ENCODE assay signal across 23 cellular contexts in the genomic region with DNA sequence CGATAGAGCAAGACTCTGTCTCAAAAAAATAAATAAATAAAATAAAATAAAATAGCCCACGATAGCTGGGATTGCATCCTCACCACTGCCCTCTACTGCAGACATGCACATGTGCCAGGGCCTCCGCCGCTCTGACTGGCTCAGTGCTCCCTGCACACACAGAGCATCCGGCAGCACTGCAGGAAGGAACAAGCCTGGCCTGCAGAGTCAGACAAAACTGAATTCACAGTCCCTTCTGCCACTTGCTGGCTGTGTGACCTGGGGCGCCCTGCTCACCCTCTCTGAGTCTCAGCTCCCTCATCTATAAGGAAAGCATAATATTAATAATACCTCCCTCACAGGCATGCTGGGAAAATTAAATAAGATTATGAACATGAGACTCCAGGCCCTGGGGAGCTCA. TPM values are rescaled to one million over a fixed set of nuclear protein-coding genes. Genes with fewer than 3 reads are reported as not detected.
"Had no signal": no experiment of that assay in that cellular context is flagged by ENCODE, and none has a peak within 500 bp of the region (broad histone marks: within the 10 kb centered on the region; RNA-seq: fewer than 3 reads in every experiment).

No MANE protein-coding gene starts in this region.

- ATAC-seq: activated CD4-positive, alpha-beta T cell treated with anti-CD3 and anti-CD28 coated beads for 36 hours; effector memory CD8-positive, alpha-beta T cell; left colon; lower lobe of right lung; naive thymus-derived CD8-positive, alpha-beta T cell; pancreas; stimulated activated naive B cell treated with anti-CD40 and anti-IgM and Interleukin-4, amounts not matched to agents 10 μg/mL and 1 μg/mL and 100 μg/mL, for 72 hours; T-helper 17 cell had no signal

- H3K4me3 ChIP-seq: lower lobe of right lung, pancreas, sigmoid colon, thoracic aorta had no signal

- H3K27ac Mint-ChIP-seq: activated CD4-positive, alpha-beta T cell treated with anti-CD3 and anti-CD28 coated beads for 36 hours; activated naive CD8-positive, alpha-beta T cell treated with anti-CD3 and anti-CD28 coated beads for 36 hours; activated T-helper 1 cell treated with anti-CD3 and anti-CD28 coated beads, Interleukin-12 subunit alpha, Interleukin-12 subunit beta, Interleukin-2, Interleukin-4 antibody, amounts not matched to agents 30 ng/mL and 10 ng/mL and 1 ng/mL, durations not matched to agents 14 hours and 24 hours and 36 hours; effector memory CD8-positive, alpha-beta T cell; naive thymus-derived CD8-positive, alpha-beta T cell; stimulated activated naive B cell treated with anti-CD40 and anti-IgM and Interleukin-4, amounts not matched to agents 10 μg/mL and 1 μg/mL and 100 μg/mL, for 72 hours; T-helper 17 cell had no signal

- H3K36me3 Mint-ChIP-seq: activated naive CD8-positive, alpha-beta T cell treated with anti-CD3 and anti-CD28 coated beads for 36 hours; naive thymus-derived CD8-positive, alpha-beta T cell; stimulated activated naive B cell treated with anti-CD40 and anti-IgM and Interleukin-4, amounts not matched to agents 10 μg/mL and 1 μg/mL and 100 μg/mL, for 72 hours had no signal

- H3K9me3 Mint-ChIP-seq: activated naive CD8-positive, alpha-beta T cell treated with anti-CD3 and anti-CD28 coated beads for 36 hours; activated T-helper 1 cell treated with anti-CD3 and anti-CD28 coated beads, Interleukin-12 subunit alpha, Interleukin-12 subunit beta, Interleukin-2, Interleukin-4 antibody, amounts not matched to agents 30 ng/mL and 10 ng/mL and 1 ng/mL, durations not matched to agents 14 hours and 24 hours and 36 hours; effector memory CD8-positive, alpha-beta T cell; naive thymus-derived CD8-positive, alpha-beta T cell had no signal

- H3K4me1 Mint-ChIP-seq: activated CD4-positive, alpha-beta T cell treated with anti-CD3 and anti-CD28 coated beads for 36 hours; activated naive CD8-positive, alpha-beta T cell treated with anti-CD3 and anti-CD28 coated beads for 36 hours; naive thymus-derived CD8-positive, alpha-beta T cell; stimulated activated naive B cell treated with anti-CD40 and anti-IgM and Interleukin-4, amounts not matched to agents 10 μg/mL and 1 μg/mL and 100 μg/mL, for 72 hours; T-helper 17 cell had no signal

- H3K9me3 ChIP-seq: lower lobe of right lung, pancreas, sigmoid colon, thoracic aorta had no signal

- H3K4me1 ChIP-seq: lower lobe of right lung, pancreas, sigmoid colon had no signal

- H3K27me3 ChIP-seq: pancreas had no signal

- DNase-seq: activated CD4-positive, alpha-beta T cell treated with anti-CD3 and anti-CD28 coated beads for 36 hours; activated CD4-positive, alpha-beta T cell treated with anti-CD3 and anti-CD28 coated beads, Interleukin-2, amount 50 U/mL, for 48 hours; activated naive CD4-positive, alpha-beta T cell; activated naive CD8-positive, alpha-beta T cell treated with anti-CD3 and anti-CD28 coated beads for 36 hours; amniotic stem cell; dermis blood vessel endothelial cell; effector memory CD8-positive, alpha-beta T cell; foreskin fibroblast; hippocampal formation; left colon; lower lobe of right lung; naive thymus-derived CD8-positive, alpha-beta T cell; pancreas; sigmoid colon; stimulated activated CD4-positive, alpha-beta T cell treated with anti-CD3 and anti-CD28 coated beads, Interleukin-4, amount 100 ng/mL, for 4 hours; stimulated activated naive B cell treated with anti-CD40 and anti-IgM and Interleukin-4, amounts not matched to agents 10 μg/mL and 1 μg/mL and 100 μg/mL, for 72 hours; T-helper 17 cell had no signal

- H3K36me3 ChIP-seq: lower lobe of right lung, pancreas, sigmoid colon, thoracic aorta had no signal

- H3K4me3 Mint-ChIP-seq: activated CD4-positive, alpha-beta T cell treated with anti-CD3 and anti-CD28 coated beads for 36 hours; activated naive CD8-positive, alpha-beta T cell treated with anti-CD3 and anti-CD28 coated beads for 36 hours; activated T-helper 1 cell treated with anti-CD3 and anti-CD28 coated beads, Interleukin-12 subunit alpha, Interleukin-12 subunit beta, Interleukin-2, Interleukin-4 antibody, amounts not matched to agents 30 ng/mL and 10 ng/mL and 1 ng/mL, durations not matched to agents 14 hours and 24 hours and 36 hours; effector memory CD8-positive, alpha-beta T cell; stimulated activated naive B cell treated with anti-CD40 and anti-IgM and Interleukin-4, amounts not matched to agents 10 μg/mL and 1 μg/mL and 100 μg/mL, for 72 hours; T-helper 17 cell had no signal

- H3K27ac ChIP-seq: lower lobe of right lung, pancreas, sigmoid colon, thoracic aorta had no signal

RNA-seq across cellular contexts. Expression of a gene that starts 35.4 kb away (rescaled TPM):
- total RNA-seq: activated CD4-positive, alpha-beta T cell treated with anti-CD3 and anti-CD28 coated beads for 36 hours; activated naive CD8-positive, alpha-beta T cell treated with anti-CD3 and anti-CD28 coated beads for 36 hours; activated T-helper 1 cell treated with anti-CD3 and anti-CD28 coated beads, Interleukin-12 subunit alpha, Interleukin-12 subunit beta, Interleukin-2, Interleukin-4 antibody, amounts not matched to agents 30 ng/mL and 10 ng/mL and 1 ng/mL, durations not matched to agents 14 hours and 24 hours and 36 hours; naive thymus-derived CD8-positive, alpha-beta T cell; T-helper 17 cell had no signal
- polyA plus RNA-seq: naive thymus-derived CD8-positive, alpha-beta T cell had no signal

RNA-seq across cellular contexts. Expression of a gene that starts 47.1 kb away (rescaled TPM):
- total RNA-seq: activated CD4-positive, alpha-beta T cell treated with anti-CD3 and anti-CD28 coated beads for 36 hours; activated naive CD8-positive, alpha-beta T cell treated with anti-CD3 and anti-CD28 coated beads for 36 hours; activated T-helper 1 cell treated with anti-CD3 and anti-CD28 coated beads, Interleukin-12 subunit alpha, Interleukin-12 subunit beta, Interleukin-2, Interleukin-4 antibody, amounts not matched to agents 30 ng/mL and 10 ng/mL and 1 ng/mL, durations not matched to agents 14 hours and 24 hours and 36 hours; chondrocyte; dermis blood vessel endothelial cell; glomerular endothelial cell; lower lobe of right lung; mesenteric fat pad; naive thymus-derived CD8-positive, alpha-beta T cell; pancreas; sigmoid colon; T-helper 17 cell; thoracic aorta; ureter had no signal
- polyA plus RNA-seq: naive thymus-derived CD8-positive, alpha-beta T cell; pancreas; sigmoid colon had no signal
